13 cellular contexts compared by ENCODE assay signal in the genomic region with DNA sequence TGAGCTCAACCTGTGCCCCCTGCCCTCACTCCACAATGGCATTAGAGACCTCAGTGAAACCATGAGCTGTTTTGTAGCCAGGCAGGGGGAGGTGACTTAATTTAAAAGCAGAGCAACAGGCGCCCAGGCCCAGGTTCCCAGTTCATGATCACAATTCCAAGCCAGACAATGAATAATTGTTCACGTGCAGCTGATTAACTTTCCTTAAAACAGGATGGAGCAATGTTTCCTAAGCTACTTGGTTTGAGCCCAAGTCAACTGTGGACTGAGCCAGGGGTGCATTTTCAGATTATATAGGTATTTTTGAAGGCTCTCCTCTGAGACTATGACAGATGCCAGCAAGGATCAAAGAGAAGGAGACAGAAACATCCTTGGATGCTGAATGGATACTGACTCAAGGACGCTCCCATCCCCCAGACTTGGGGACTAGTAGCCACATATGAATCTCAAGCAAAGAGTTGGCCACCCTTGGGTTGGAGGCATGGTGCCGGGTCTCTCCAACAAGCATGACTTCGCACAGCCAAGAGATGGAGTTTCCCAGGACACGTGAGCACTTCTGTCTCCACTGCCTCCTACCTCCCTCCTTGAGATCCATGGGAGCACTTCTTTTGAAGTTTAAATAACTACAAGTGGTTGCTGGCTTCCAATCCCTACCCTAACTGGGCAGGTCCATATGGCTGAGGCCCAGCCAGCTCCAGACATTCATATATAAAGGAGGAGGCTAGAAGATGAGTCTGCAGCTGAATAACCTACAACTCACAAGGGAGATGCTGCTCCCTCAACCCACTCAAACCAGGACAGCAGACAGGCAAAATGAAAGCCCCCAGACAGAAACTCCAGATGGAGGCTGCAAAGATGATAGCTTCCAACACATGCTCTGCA. TPM values are rescaled to one million over a fixed set of nuclear protein-coding genes. Genes with fewer than 3 reads are reported as not detected.
DNase-seq lines count a peak whose midpoint lies in the region; ATAC-seq, FAIRE-seq and TF ChIP-seq lines count a peak whose summit lies in the region.
"Had no signal": no experiment of that assay in that cellular context is flagged by ENCODE, and none has a peak within 500 bp of the region (broad histone marks: within the 10 kb centered on the region; RNA-seq: fewer than 3 reads in every experiment).

No MANE protein-coding gene starts in this region.

- peaks cover 62% of the 10 kb centered on the region for H3K4me1 ChIP-seq in endothelial cell of umbilical vein (ENCODE audit: control insufficient read depth, extremely low read depth, insufficient read depth, low read length)

- BruUV-seq in endothelial cell of umbilical vein (replicated peaks; lab: Mats Ljungman, UMichigan) = no TSS peak

- H3K4me3 ChIP-seq in AG10803 (ENCODE audit: low read length) = peak overlapping the region; percentile 43
- H3K4me3 ChIP-seq in endothelial cell of umbilical vein (replicated peaks in 1 of 3; ENCODE audit: insufficient read depth in 1 of 3, low read depth in 1 of 3, low read length in 3 of 3) = no peak overlapping the region

- peaks cover 10% of the 10 kb centered on the region for H3K79me2 ChIP-seq in endothelial cell of umbilical vein (ENCODE audit: control insufficient read depth, insufficient read depth, low read length)

- no peaks in the 10 kb centered on the region for H3K9me1 ChIP-seq in endothelial cell of umbilical vein (replicated peaks; ENCODE audit: control insufficient read depth, extremely low read depth, insufficient read depth, low read length)

- H2AFZ ChIP-seq in endothelial cell of umbilical vein (ENCODE audit: low read depth, low read length) = no peak overlapping the region
- H2AFZ ChIP-seq: parathyroid adenoma had no signal

- POLR2A ChIA-PET in endothelial cell of umbilical vein (lab: Charles Lee) = no interaction called here
- POLR2A ChIA-PET in GM10248 (lab: Yijun Ruan, JAX) = interaction anchor here (0.5 kb wide), 1 partner anchor 14 kb away, joined by 5 read pairs; no protein-coding TSS in a partner anchor

- no peak overlapping the region for H3K9ac ChIP-seq in endothelial cell of umbilical vein (replicated peaks; ENCODE audit: extremely low read depth, insufficient read depth, low read length)
- H3K9ac ChIP-seq: parathyroid adenoma had no signal

- H3K27me3 ChIP-seq in endothelial cell of umbilical vein (ENCODE audit: control insufficient read depth in 2 of 2, insufficient read depth in 2 of 2, low read length in 2 of 2) = no peaks in the 10 kb centered on the region

- H3K27me3 Mint-ChIP-seq in HFFc6 (ENCODE audit: insufficient read depth) (peaks cover 12% of the 10 kb centered on the region), progenitor cell of endocrine pancreas (no peaks in the 10 kb centered on the region)

- no peaks in the 10 kb centered on the region for H4K20me1 ChIP-seq in endothelial cell of umbilical vein (replicated peaks; ENCODE audit: control insufficient read depth, extremely low read depth, insufficient read depth, low read length)

- H3K27ac Mint-ChIP-seq in HFFc6 = peak overlapping the region; percentile 90
- H3K27ac Mint-ChIP-seq in progenitor cell of endocrine pancreas = peak overlapping the region; percentile 78

- TF ChIP-seq POLR2A in endothelial cell of umbilical vein (IDR thresholded peaks at IDR 0.05; ENCODE audit: low read depth, low read length) = no peak

- H3K4me2 ChIP-seq in endothelial cell of umbilical vein (ENCODE audit: insufficient read depth, low read length) = no peak overlapping the region

- H3K9me3 Mint-ChIP-seq in HFFc6 (no peaks in the 10 kb centered on the region), progenitor cell of endocrine pancreas (ENCODE audit: low read depth) (no peaks in the 10 kb centered on the region)

- no peak for DNase-seq in AG10803 (ENCODE audit: low read depth)
- DNase-seq in HFFc6 = no peak
- peak; percentile 23 for DNase-seq in endothelial cell of umbilical vein (ENCODE audit: low read depth, low spot score)
- DNase-seq in progenitor cell of endocrine pancreas (ENCODE audit: low spot score, unreplicated experiment) = no peak
- no peak for DNase-seq in cerebellum (ENCODE audit: low spot score)
- DNase-seq in GM10248 (ENCODE audit: extremely low spot score) = no peak
- no peak for DNase-seq in activated CD8-positive, alpha-beta memory T cell treated with anti-CD3 and anti-CD28 coated beads, Interleukin-2, amount 50 U/mL, for 48 hours
- DNase-seq: GOT3, NCI-H187 had no signal

- H3K36me3 Mint-ChIP-seq in HFFc6 (ENCODE audit: low read depth) (peaks cover 47% of the 10 kb centered on the region), progenitor cell of endocrine pancreas (ENCODE audit: insufficient read depth) (peaks cover 4% of the 10 kb centered on the region)

- H3K36me3 ChIP-seq in endothelial cell of umbilical vein (ENCODE audit: control insufficient read depth in 2 of 2, extremely low read depth in 1 of 2, insufficient read depth in 2 of 2, low read length in 2 of 2) = peaks cover 0 to 2% of the 10 kb centered on the region in 2 experiments

- no peaks in the 10 kb centered on the region for H3K9me3 ChIP-seq in endothelial cell of umbilical vein (replicated peaks; ENCODE audit: control insufficient read depth, insufficient read depth, low read length)

- TF ChIP-seq CTCF in AG10803 (conservative IDR thresholded peaks at IDR 0.05; ENCODE audit: low read length) (no peak), HFFc6 (IDR thresholded peaks at IDR 0.05) (no peak), endothelial cell of umbilical vein (IDR thresholded peaks at IDR 0.05; ENCODE audit: extremely low read depth in 1 of 2, insufficient read depth in 1 of 2, low read depth in 1 of 2, low read length in 2 of 2) (no peak), progenitor cell of endocrine pancreas (IDR thresholded peaks at IDR 0.05; ENCODE audit: unreplicated experiment) (no peak), GM10248 (IDR thresholded peaks at IDR 0.05; ENCODE audit: control extremely low read depth, extremely low read depth, low read depth, missing control alignments) (no peak)

- no peak overlapping the region for H3K27ac ChIP-seq in endothelial cell of umbilical vein (ENCODE audit: insufficient read depth, low read depth, low read length)
- H3K27ac ChIP-seq: HL-60, parathyroid adenoma had no signal

- CTCF ChIA-PET in endothelial cell of umbilical vein (lab: Charles Lee) (interaction anchor here (0.7 to 1.7 kb wide), 6 partner anchors 9 to 113 kb away, joined by 3 to 8 read pairs (median 3); no protein-coding TSS in a partner anchor), GM10248 (lab: Yijun Ruan, JAX) (interaction anchor here (0.8 to 1.9 kb wide), 8 partner anchors 8 to 161 kb away, joined by 3 to 5 read pairs (median 3); no protein-coding TSS in a partner anchor)

- FAIRE-seq in endothelial cell of umbilical vein (lab: Jason Lieb, UNC) = no peak
- FAIRE-seq: RCC 7860 had no signal

- intact Hi-C loops in endothelial cell of umbilical vein (cut with micrococcal nuclease) = no loop called here

- ATAC-seq in GM19395 (IDR thresholded peaks at IDR 0.05; ENCODE audit: unreplicated experiment) = no peak

- H3K4me1 Mint-ChIP-seq in HFFc6 (ENCODE audit: low read depth) (peaks cover 100% of the 10 kb centered on the region), progenitor cell of endocrine pancreas (ENCODE audit: low read depth) (peaks cover 73% of the 10 kb centered on the region)

- H3K4me3 Mint-ChIP-seq in HFFc6 = peak overlapping the region; percentile 84
- no peak overlapping the region for H3K4me3 Mint-ChIP-seq in progenitor cell of endocrine pancreas (ENCODE audit: low read depth)

- dilution Hi-C loops in endothelial cell of umbilical vein (cut with MboI; ENCODE audit: extremely low pct_ligation_motif_present, low sequenced_read_pairs) = no loop called here

TF ChIP-seq in endothelial cell of umbilical vein, 7 proteins besides CTCF, POLR2A, EP300 and RAD21:
- no peak for TF ChIP-seq GATA2 (IDR thresholded peaks at IDR 0.05; ENCODE audit: insufficient read depth, insufficient read length, low read depth, low read length)
- no peak for TF ChIP-seq MYC (IDR thresholded peaks at IDR 0.05; ENCODE audit: low read depth, low read length)

RNA-seq across cellular contexts. Expression of a gene that starts 12.7 kb away (rescaled TPM):
- 10 to 100 TPM; 29.6 to 35.8 (median 30.7) TPM for total RNA-seq in HFFc6 (2021; fragmentation: NEBNext Ultra II Directional; extraction: Animal tissue kit (Norgen Biotek cat#: 25700))
- total RNA-seq in endothelial cell of umbilical vein (3.6 and 4.6 TPM in 2 replicates), progenitor cell of endocrine pancreas (24.3 and 27.8 TPM in 2 replicates), cerebellum (14.9 TPM)
- polyA plus RNA-seq in endothelial cell of umbilical vein = 8.0 and 10.2 TPM in 2 replicates
- 4.5 TPM in 2 replicates for polyA plus RNA-seq in endothelial cell of umbilical vein (2011; cell fraction: cytosol; rRNA removed)
- 5.0 and 9.0 TPM in 2 replicates for polyA plus RNA-seq in endothelial cell of umbilical vein (2011; cell fraction: nucleus; rRNA removed)
- polyA plus RNA-seq in endothelial cell of umbilical vein (2012) = 1.9 and 3.2 TPM in 2 replicates
- 12.6 and 15.2 TPM in 2 replicates for polyA minus RNA-seq in endothelial cell of umbilical vein
- polyA minus RNA-seq in endothelial cell of umbilical vein (2011; cell fraction: cytosol; rRNA and poly(A)+ RNA removed) = 20.6 TPM
- 8.1 and 15.0 TPM in 2 replicates for polyA minus RNA-seq in endothelial cell of umbilical vein (2011; cell fraction: nucleus; rRNA and poly(A)+ RNA removed)
